1 cellular context compared by ENCODE assay signal in the genomic region with DNA sequence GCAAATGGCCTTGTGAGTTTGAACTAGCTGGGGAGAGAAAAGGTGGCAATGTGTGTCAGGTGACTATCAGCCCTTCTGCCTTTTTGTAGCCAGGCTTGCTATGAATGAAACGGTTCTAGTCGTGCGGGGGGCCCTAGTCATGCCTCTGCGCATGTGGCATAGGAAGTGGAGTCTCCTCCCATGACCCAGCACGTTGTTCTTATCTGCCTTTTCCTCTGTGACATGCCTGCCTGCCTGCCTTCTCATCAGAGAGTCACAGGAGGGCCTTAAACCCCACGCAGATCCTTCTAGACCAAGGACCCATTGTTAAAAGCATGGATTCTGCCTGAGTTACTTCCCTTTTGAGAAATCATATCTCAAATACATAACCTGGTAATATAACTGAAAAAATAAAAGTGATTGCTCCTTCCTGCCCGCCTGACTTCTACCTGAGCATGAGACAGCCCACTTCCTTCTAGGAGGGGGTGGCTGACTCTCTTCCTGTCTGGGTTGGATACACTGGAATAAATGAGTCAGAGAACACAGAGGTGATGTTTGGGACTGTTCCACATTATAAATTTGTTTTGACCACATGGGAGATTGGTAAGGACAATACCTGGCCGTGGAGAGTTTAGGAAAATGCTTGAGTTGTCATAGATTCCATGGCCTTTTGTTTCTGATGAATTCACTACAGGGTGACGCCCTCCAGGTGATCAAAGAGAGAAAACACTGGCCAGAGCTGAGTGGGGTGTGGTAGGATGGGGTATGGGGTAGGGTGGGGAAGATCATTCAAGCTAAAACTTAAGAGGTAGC.
TF ChIP-seq lines count a peak whose summit lies in the region.

No MANE protein-coding gene starts in this region.

TF ChIP-seq in K562, 482 proteins besides CTCF, POLR2A, EP300 and RAD21 (continued from another document and continues in another):
- TF ChIP-seq, protein P1, sequence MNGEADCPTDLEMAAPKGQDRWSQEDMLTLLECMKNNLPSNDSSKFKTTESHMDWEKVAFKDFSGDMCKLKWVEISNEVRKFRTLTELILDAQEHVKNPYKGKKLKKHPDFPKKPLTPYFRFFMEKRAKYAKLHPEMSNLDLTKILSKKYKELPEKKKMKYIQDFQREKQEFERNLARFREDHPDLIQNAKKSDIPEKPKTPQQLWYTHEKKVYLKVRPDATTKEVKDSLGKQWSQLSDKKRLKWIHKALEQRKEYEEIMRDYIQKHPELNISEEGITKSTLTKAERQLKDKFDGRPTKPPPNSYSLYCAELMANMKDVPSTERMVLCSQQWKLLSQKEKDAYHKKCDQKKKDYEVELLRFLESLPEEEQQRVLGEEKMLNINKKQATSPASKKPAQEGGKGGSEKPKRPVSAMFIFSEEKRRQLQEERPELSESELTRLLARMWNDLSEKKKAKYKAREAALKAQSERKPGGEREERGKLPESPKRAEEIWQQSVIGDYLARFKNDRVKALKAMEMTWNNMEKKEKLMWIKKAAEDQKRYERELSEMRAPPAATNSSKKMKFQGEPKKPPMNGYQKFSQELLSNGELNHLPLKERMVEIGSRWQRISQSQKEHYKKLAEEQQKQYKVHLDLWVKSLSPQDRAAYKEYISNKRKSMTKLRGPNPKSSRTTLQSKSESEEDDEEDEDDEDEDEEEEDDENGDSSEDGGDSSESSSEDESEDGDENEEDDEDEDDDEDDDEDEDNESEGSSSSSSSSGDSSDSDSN (IDR thresholded peaks at IDR 0.05; ENCODE audit: borderline replicate concordance in 1 of 2, low read depth in 2 of 2, low read length in 2 of 2) = 0 out of 4 replicates have a peak, but pooled peaks of 1 of the 2 experiments have one; percentile 38
- TF ChIP-seq HNRNPK (IDR thresholded peaks at IDR 0.05; ENCODE audit: low read depth, low read length, poor library complexity, severe bottlenecking) = no peak
- TF ChIP-seq CXXC5 (CRISPR knock-in tag; IDR thresholded peaks at IDR 0.05) = peak; percentile 93
- peak; percentile 39; the same call in 1 of the 2 replicates for TF ChIP-seq ZNF197 (CRISPR knock-in tag; IDR thresholded peaks at IDR 0.05; ENCODE audit: low read depth)
- TF ChIP-seq ZBTB7A (IDR thresholded peaks at IDR 0.05; ENCODE audit: borderline replicate concordance, control insufficient read depth, low read depth, low read length) = no peak
- TF ChIP-seq ZNF140 (CRISPR knock-in tag; IDR thresholded peaks at IDR 0.05) = no peak
- TF ChIP-seq, protein P2, sequence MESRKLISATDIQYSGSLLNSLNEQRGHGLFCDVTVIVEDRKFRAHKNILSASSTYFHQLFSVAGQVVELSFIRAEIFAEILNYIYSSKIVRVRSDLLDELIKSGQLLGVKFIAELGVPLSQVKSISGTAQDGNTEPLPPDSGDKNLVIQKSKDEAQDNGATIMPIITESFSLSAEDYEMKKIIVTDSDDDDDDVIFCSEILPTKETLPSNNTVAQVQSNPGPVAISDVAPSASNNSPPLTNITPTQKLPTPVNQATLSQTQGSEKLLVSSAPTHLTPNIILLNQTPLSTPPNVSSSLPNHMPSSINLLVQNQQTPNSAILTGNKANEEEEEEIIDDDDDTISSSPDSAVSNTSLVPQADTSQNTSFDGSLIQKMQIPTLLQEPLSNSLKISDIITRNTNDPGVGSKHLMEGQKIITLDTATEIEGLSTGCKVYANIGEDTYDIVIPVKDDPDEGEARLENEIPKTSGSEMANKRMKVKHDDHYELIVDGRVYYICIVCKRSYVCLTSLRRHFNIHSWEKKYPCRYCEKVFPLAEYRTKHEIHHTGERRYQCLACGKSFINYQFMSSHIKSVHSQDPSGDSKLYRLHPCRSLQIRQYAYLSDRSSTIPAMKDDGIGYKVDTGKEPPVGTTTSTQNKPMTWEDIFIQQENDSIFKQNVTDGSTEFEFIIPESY (CRISPR knock-in tag; IDR thresholded peaks at IDR 0.05) = 0 out of 2 replicates have a peak, but pooled peaks have one; percentile 29
- TF ChIP-seq, protein P3, sequence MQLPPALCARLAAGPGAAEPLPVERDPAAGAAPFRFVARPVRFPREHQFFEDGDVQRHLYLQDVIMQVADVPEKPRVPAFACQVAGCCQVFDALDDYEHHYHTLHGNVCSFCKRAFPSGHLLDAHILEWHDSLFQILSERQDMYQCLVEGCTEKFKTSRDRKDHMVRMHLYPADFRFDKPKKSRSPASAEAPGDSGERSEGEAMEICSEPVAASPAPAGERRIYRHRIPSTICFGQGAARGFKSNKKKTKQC (CRISPR knock-in tag; IDR thresholded peaks at IDR 0.05) = peak; percentile 58; the same call in 1 of the 2 replicates
- TF ChIP-seq ATF7 (IDR thresholded peaks at IDR 0.05) = peak; percentile 77
- TF ChIP-seq, protein P4, sequence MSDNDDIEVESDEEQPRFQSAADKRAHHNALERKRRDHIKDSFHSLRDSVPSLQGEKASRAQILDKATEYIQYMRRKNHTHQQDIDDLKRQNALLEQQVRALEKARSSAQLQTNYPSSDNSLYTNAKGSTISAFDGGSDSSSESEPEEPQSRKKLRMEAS (CRISPR knock-in tag; IDR thresholded peaks at IDR 0.05) = peak; percentile 91
- TF ChIP-seq ZNF175 (CRISPR knock-in tag; IDR thresholded peaks at IDR 0.05; ENCODE audit: low read depth) = peak; percentile 76; the same call in 1 of the 2 replicates
- TF ChIP-seq, protein P5, sequence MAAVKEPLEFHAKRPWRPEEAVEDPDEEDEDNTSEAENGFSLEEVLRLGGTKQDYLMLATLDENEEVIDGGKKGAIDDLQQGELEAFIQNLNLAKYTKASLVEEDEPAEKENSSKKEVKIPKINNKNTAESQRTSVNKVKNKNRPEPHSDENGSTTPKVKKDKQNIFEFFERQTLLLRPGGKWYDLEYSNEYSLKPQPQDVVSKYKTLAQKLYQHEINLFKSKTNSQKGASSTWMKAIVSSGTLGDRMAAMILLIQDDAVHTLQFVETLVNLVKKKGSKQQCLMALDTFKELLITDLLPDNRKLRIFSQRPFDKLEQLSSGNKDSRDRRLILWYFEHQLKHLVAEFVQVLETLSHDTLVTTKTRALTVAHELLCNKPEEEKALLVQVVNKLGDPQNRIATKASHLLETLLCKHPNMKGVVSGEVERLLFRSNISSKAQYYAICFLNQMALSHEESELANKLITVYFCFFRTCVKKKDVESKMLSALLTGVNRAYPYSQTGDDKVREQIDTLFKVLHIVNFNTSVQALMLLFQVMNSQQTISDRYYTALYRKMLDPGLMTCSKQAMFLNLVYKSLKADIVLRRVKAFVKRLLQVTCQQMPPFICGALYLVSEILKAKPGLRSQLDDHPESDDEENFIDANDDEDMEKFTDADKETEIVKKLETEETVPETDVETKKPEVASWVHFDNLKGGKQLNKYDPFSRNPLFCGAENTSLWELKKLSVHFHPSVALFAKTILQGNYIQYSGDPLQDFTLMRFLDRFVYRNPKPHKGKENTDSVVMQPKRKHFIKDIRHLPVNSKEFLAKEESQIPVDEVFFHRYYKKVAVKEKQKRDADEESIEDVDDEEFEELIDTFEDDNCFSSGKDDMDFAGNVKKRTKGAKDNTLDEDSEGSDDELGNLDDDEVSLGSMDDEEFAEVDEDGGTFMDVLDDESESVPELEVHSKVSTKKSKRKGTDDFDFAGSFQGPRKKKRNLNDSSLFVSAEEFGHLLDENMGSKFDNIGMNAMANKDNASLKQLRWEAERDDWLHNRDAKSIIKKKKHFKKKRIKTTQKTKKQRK (IDR thresholded peaks at IDR 0.05; ENCODE audit: borderline replicate concordance, low read depth, low read length) = no peak
- TF ChIP-seq TAF1 (IDR thresholded peaks at IDR 0.05; ENCODE audit: control insufficient read depth, extremely low read depth, insufficient read depth, low read length, severe bottlenecking) = no peak
- TF ChIP-seq IFI16 (CRISPR knock-in tag; IDR thresholded peaks at IDR 0.05) = no peak
- TF ChIP-seq, protein P6, sequence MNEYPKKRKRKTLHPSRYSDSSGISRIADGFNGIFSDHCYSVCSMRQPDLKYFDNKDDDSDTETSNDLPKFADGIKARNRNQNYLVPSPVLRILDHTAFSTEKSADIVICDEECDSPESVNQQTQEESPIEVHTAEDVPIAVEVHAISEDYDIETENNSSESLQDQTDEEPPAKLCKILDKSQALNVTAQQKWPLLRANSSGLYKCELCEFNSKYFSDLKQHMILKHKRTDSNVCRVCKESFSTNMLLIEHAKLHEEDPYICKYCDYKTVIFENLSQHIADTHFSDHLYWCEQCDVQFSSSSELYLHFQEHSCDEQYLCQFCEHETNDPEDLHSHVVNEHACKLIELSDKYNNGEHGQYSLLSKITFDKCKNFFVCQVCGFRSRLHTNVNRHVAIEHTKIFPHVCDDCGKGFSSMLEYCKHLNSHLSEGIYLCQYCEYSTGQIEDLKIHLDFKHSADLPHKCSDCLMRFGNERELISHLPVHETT (CRISPR knock-in tag; conservative IDR thresholded peaks at IDR 0.05 in 1 of 2, IDR thresholded peaks at IDR 0.05 in 1 of 2) = peak in 1 of 2 experiments; percentile 59; a peak in 1 of 4 replicates
- TF ChIP-seq ZC3H4 (CRISPR knock-in tag; IDR thresholded peaks at IDR 0.05; ENCODE audit: borderline replicate concordance) = no peak
- TF ChIP-seq HDAC3 (IDR thresholded peaks at IDR 0.05; ENCODE audit: borderline replicate concordance, partially characterized antibody) = peak; percentile 44
- peak; percentile 71 for TF ChIP-seq ETV1 (tag; conservative IDR thresholded peaks at IDR 0.05; ENCODE audit: low read depth)
- no peak for TF ChIP-seq NR2C2 (CRISPR knock-in tag; IDR thresholded peaks at IDR 0.05)
- peak; percentile 57 for TF ChIP-seq NR2C2 (tag; IDR thresholded peaks at IDR 0.05)
- TF ChIP-seq JUND (IDR thresholded peaks at IDR 0.05; ENCODE audit: borderline replicate concordance, low read depth, low read length) = peak; percentile 69; the same call in 1 of the 2 replicates
- TF ChIP-seq JUND (tag; IDR thresholded peaks at IDR 0.05; ENCODE audit: borderline replicate concordance, low read depth, low read length) = peak; percentile 87; the same call in 2 of the 3 replicates
- TF ChIP-seq, protein P7, sequence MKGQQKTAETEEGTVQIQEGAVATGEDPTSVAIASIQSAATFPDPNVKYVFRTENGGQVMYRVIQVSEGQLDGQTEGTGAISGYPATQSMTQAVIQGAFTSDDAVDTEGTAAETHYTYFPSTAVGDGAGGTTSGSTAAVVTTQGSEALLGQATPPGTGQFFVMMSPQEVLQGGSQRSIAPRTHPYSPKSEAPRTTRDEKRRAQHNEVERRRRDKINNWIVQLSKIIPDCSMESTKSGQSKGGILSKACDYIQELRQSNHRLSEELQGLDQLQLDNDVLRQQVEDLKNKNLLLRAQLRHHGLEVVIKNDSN (CRISPR knock-in tag; IDR thresholded peaks at IDR 0.05) = peak; percentile 45; the same call in 1 of the 2 replicates
- TF ChIP-seq, protein P8, sequence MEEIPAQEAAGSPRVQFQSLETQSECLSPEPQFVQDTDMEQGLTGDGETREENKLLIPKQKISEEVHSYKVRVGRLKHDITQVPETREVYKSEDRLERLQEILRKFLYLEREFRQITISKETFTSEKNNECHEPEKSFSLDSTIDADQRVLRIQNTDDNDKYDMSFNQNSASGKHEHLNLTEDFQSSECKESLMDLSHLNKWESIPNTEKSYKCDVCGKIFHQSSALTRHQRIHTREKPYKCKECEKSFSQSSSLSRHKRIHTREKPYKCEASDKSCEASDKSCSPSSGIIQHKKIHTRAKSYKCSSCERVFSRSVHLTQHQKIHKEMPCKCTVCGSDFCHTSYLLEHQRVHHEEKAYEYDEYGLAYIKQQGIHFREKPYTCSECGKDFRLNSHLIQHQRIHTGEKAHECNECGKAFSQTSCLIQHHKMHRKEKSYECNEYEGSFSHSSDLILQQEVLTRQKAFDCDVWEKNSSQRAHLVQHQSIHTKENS (CRISPR knock-in tag; IDR thresholded peaks at IDR 0.05) = no peak
- TF ChIP-seq ZNF431 (CRISPR knock-in tag; IDR thresholded peaks at IDR 0.05) = 0 out of 2 replicates have a peak, but pooled peaks have one; percentile 33
- TF ChIP-seq, protein P9, sequence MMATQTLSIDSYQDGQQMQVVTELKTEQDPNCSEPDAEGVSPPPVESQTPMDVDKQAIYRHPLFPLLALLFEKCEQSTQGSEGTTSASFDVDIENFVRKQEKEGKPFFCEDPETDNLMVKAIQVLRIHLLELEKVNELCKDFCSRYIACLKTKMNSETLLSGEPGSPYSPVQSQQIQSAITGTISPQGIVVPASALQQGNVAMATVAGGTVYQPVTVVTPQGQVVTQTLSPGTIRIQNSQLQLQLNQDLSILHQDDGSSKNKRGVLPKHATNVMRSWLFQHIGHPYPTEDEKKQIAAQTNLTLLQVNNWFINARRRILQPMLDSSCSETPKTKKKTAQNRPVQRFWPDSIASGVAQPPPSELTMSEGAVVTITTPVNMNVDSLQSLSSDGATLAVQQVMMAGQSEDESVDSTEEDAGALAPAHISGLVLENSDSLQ (IDR thresholded peaks at IDR 0.05) = peak; percentile 52
- TF ChIP-seq ARID1B (IDR thresholded peaks at IDR 0.05) = peak; percentile 75
- peak; percentile 75 for TF ChIP-seq GABPA (tag; conservative IDR thresholded peaks at IDR 0.05; ENCODE audit: low read depth)
- TF ChIP-seq ZC3H11A (IDR thresholded peaks at IDR 0.05; ENCODE audit: low read depth, low read length) = no peak
- TF ChIP-seq ATF1 (CRISPR knock-in tag; IDR thresholded peaks at IDR 0.05) = no peak
- TF ChIP-seq ATF1 (tag; IDR thresholded peaks at IDR 0.05) = peak; percentile 43; the same call in 1 of the 2 replicates
- TF ChIP-seq, protein P10, sequence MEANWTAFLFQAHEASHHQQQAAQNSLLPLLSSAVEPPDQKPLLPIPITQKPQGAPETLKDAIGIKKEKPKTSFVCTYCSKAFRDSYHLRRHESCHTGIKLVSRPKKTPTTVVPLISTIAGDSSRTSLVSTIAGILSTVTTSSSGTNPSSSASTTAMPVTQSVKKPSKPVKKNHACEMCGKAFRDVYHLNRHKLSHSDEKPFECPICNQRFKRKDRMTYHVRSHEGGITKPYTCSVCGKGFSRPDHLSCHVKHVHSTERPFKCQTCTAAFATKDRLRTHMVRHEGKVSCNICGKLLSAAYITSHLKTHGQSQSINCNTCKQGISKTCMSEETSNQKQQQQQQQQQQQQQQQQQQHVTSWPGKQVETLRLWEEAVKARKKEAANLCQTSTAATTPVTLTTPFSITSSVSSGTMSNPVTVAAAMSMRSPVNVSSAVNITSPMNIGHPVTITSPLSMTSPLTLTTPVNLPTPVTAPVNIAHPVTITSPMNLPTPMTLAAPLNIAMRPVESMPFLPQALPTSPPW (CRISPR knock-in tag; IDR thresholded peaks at IDR 0.05) = peak; percentile 42
- no peak for TF ChIP-seq MEF2A (IDR thresholded peaks at IDR 0.05; ENCODE audit: control insufficient read depth, low read depth, low read length)
- TF ChIP-seq SP2 (IDR thresholded peaks at IDR 0.05; ENCODE audit: extremely low read depth, low read depth, low read length, poor library complexity, severe bottlenecking) = no peak
- peak; percentile 62 for TF ChIP-seq BHLHE40 (IDR thresholded peaks at IDR 0.05; ENCODE audit: low read length)
- TF ChIP-seq, protein P11, sequence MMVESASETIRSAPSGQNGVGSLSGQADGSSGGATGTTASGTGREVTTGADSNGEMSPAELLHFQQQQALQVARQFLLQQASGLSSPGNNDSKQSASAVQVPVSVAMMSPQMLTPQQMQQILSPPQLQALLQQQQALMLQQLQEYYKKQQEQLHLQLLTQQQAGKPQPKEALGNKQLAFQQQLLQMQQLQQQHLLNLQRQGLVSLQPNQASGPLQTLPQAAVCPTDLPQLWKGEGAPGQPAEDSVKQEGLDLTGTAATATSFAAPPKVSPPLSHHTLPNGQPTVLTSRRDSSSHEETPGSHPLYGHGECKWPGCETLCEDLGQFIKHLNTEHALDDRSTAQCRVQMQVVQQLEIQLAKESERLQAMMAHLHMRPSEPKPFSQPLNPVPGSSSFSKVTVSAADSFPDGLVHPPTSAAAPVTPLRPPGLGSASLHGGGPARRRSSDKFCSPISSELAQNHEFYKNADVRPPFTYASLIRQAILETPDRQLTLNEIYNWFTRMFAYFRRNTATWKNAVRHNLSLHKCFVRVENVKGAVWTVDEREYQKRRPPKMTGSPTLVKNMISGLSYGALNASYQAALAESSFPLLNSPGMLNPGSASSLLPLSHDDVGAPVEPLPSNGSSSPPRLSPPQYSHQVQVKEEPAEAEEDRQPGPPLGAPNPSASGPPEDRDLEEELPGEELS (CRISPR knock-in tag; IDR thresholded peaks at IDR 0.05; ENCODE audit: borderline replicate concordance) = no peak
- TF ChIP-seq NBN (IDR thresholded peaks at IDR 0.05; ENCODE audit: low read depth) = peak; percentile 70; the same call in 1 of the 2 replicates
- no peak for TF ChIP-seq MTA3 (IDR thresholded peaks at IDR 0.05; ENCODE audit: borderline replicate concordance)
- TF ChIP-seq DDX20 (tag; IDR thresholded peaks at IDR 0.05; ENCODE audit: low read depth) = peak; percentile 38; the same call in 1 of the 2 replicates
